8 cellular contexts compared by ENCODE assay signal in genomic region chr3:197298341-197298857, GRCh38. TPM values are rescaled to one million over a fixed set of nuclear protein-coding genes. Genes with fewer than 3 reads are reported as not detected.
A peak's percentile ranks its signal among the peaks of the same experiment; 100 is the strongest.
DNase-seq lines count a peak whose midpoint lies in the region; ATAC-seq, FAIRE-seq and TF ChIP-seq lines count a peak whose summit lies in the region.

DLG1 (minus strand) TSS chr3:197298612; CDS start chr3:197297204, 1,408 bp downstream.

- peaks cover 0 to 4% of the 10 kb centered on the region in 2 donors for H3K36me3 ChIP-seq in muscle layer of duodenum (ENCODE audit: control insufficient read depth in 1 of 2, insufficient read depth in 2 of 2, low read length in 2 of 2)

- peak within 1 kb of the TSS; percentile 86 for H3K4me3 ChIP-seq in epithelial cell of proximal tubule (ENCODE audit: low read depth, low read length)
- H3K4me3 ChIP-seq in muscle layer of duodenum (ENCODE audit: low read depth in 1 of 2, low read length in 2 of 2): peak within 1 kb of the TSS; percentile 93 to 94

- H3K9me3 ChIP-seq in muscle layer of duodenum (ENCODE audit: control insufficient read depth in 1 of 2, low read length in 2 of 2): no peaks in the 10 kb centered on the region

- ATAC-seq in GM21526 (IDR thresholded peaks at IDR 0.05; ENCODE audit: low FRiP score, unreplicated experiment): peak; percentile 52

- H3K27ac ChIP-seq in muscle layer of duodenum (ENCODE audit: low read length): peak within 1 kb of the TSS; percentile 85

- TF ChIP-seq CTCF in D721Med (IDR thresholded peaks at IDR 0.05; ENCODE audit: insufficient read depth, missing control alignments): no peak
- TF ChIP-seq CTCF in epithelial cell of proximal tubule (conservative IDR thresholded peaks at IDR 0.05; ENCODE audit: low read depth, low read length): no peak

- DNase-seq in D721Med (ENCODE audit: insufficient read length, low spot score): peak; percentile 65
- DNase-seq in HuH-7.5 (ENCODE audit: low spot score): peak; percentile 79
- DNase-seq in OCI-M1 (lab: John Stamatoyannopoulos, UW): peak; percentile 93
- DNase-seq in activated T-cell treated with anti-CD3 and anti-CD28 coated beads for 48 hours (ENCODE audit: low read depth): peak; percentile 82
- DNase-seq in epithelial cell of proximal tubule (ENCODE audit: low read depth): peak; percentile 90
- peak; percentile 71 for DNase-seq in stimulated activated CD8-positive, alpha-beta memory T cell treated with anti-CD3 and anti-CD28 coated beads, Interleukin-7, amount 100 ng/mL, for 24 hours (ENCODE audit: low read depth)

- H3K4me1 ChIP-seq in muscle layer of duodenum (ENCODE audit: control insufficient read depth in 1 of 2, insufficient read depth in 2 of 2, low read length in 2 of 2): peaks cover 8 to 18% of the 10 kb centered on the region in 2 donors

- no peaks in the 10 kb centered on the region for H3K27me3 ChIP-seq in muscle layer of duodenum (ENCODE audit: low read depth, low read length)

- no peak for FAIRE-seq in D721Med (lab: Jason Lieb, UNC)

RNA-seq across cellular contexts. Expression of gene DLG1, which starts in this region (rescaled TPM):
- 49.7 and 67.6 TPM in 2 replicates for total RNA-seq in epithelial cell of proximal tubule

Comparison
In these comparisons a context has a peak if more than half of its experiments do, and no peak if none do; other contexts are left out.
1. Peak in every context shown above with its lines: DNase-seq, ATAC-seq, H3K4me3 ChIP-seq and H3K27ac ChIP-seq.